Comparison of ENCODE assay signal across 1 cellular context in genomic region chr12:6323340-6323994, GRCh38.
TF ChIP-seq lines count a peak whose summit lies in the region.

No MANE protein-coding gene starts in this region.

TF ChIP-seq in K562, 482 proteins besides CTCF, POLR2A, EP300 and RAD21 (continued from another document and continues in another):
- TF ChIP-seq FOXJ2 (tag; IDR thresholded peaks at IDR 0.05) (no peak), ZEB2 (IDR thresholded peaks at IDR 0.05) (no peak), AFF1 (IDR thresholded peaks at IDR 0.05; ENCODE audit: low read depth in 1 of 2, partially characterized antibody in 2 of 2) (peak; percentile 34 to 50), COPS2 (conservative IDR thresholded peaks at IDR 0.05) (no peak), MAZ (CRISPR knock-in tag; conservative IDR thresholded peaks at IDR 0.05 in 1 of 2, IDR thresholded peaks at IDR 0.05 in 1 of 2) (peak in 1 of 2 experiments; percentile 61; a peak in 2 of 4 replicates), CREB1 (IDR thresholded peaks at IDR 0.05) (no peak), CREB1 (CRISPR knock-in tag; IDR thresholded peaks at IDR 0.05) (no peak), ZNF184 (CRISPR knock-in tag; IDR thresholded peaks at IDR 0.05) (no peak), ZNF785 (CRISPR knock-in tag; IDR thresholded peaks at IDR 0.05) (no peak), ZNF79 (CRISPR knock-in tag; IDR thresholded peaks at IDR 0.05; ENCODE audit: low read depth) (no peak), TAF1 (IDR thresholded peaks at IDR 0.05; ENCODE audit: control insufficient read depth, extremely low read depth, insufficient read depth, low read length, severe bottlenecking) (no peak), KAT2B (IDR thresholded peaks at IDR 0.05; ENCODE audit: low read depth, low read length) (peak; percentile 36), TSHZ1 (CRISPR knock-in tag; IDR thresholded peaks at IDR 0.05) (no peak), TRIM28 (IDR thresholded peaks at IDR 0.05) (no peak; the same call in 1 of the 2 replicates), NEUROD1 (IDR thresholded peaks at IDR 0.05; ENCODE audit: borderline replicate concordance, low read depth, low read length, partially characterized antibody) (no peak), ZNF146 (CRISPR knock-in tag; IDR thresholded peaks at IDR 0.05; ENCODE audit: unreplicated experiment) (no peak), NFATC3 (IDR thresholded peaks at IDR 0.05) (no peak), BCL6 (CRISPR knock-in tag; IDR thresholded peaks at IDR 0.05) (no peak), CTCFL (IDR thresholded peaks at IDR 0.05; ENCODE audit: borderline replicate concordance, insufficient read depth, low read depth, low read length, poor library complexity, severe bottlenecking) (peak; percentile 85), MEIS2 (IDR thresholded peaks at IDR 0.05; ENCODE audit: partially characterized antibody) (peak; percentile 62), CHD4 (IDR thresholded peaks at IDR 0.05; ENCODE audit: insufficient read depth, insufficient replicate concordance, low read depth, low read length, poor library complexity, severe bottlenecking) (no peak), ELF1 (tag; IDR thresholded peaks at IDR 0.05) (no peak), HMG20B (CRISPR knock-in tag; IDR thresholded peaks at IDR 0.05) (no peak), ZKSCAN8 (CRISPR knock-in tag; IDR thresholded peaks at IDR 0.05) (no peak), CC2D1A (IDR thresholded peaks at IDR 0.05) (no peak), GATA2 (CRISPR knock-in tag; IDR thresholded peaks at IDR 0.05) (no peak)
- TF ChIP-seq, protein P1, sequence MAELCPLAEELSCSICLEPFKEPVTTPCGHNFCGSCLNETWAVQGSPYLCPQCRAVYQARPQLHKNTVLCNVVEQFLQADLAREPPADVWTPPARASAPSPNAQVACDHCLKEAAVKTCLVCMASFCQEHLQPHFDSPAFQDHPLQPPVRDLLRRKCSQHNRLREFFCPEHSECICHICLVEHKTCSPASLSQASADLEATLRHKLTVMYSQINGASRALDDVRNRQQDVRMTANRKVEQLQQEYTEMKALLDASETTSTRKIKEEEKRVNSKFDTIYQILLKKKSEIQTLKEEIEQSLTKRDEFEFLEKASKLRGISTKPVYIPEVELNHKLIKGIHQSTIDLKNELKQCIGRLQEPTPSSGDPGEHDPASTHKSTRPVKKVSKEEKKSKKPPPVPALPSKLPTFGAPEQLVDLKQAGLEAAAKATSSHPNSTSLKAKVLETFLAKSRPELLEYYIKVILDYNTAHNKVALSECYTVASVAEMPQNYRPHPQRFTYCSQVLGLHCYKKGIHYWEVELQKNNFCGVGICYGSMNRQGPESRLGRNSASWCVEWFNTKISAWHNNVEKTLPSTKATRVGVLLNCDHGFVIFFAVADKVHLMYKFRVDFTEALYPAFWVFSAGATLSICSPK (IDR thresholded peaks at IDR 0.05; ENCODE audit: borderline replicate concordance): no peak
- TF ChIP-seq, protein P2, sequence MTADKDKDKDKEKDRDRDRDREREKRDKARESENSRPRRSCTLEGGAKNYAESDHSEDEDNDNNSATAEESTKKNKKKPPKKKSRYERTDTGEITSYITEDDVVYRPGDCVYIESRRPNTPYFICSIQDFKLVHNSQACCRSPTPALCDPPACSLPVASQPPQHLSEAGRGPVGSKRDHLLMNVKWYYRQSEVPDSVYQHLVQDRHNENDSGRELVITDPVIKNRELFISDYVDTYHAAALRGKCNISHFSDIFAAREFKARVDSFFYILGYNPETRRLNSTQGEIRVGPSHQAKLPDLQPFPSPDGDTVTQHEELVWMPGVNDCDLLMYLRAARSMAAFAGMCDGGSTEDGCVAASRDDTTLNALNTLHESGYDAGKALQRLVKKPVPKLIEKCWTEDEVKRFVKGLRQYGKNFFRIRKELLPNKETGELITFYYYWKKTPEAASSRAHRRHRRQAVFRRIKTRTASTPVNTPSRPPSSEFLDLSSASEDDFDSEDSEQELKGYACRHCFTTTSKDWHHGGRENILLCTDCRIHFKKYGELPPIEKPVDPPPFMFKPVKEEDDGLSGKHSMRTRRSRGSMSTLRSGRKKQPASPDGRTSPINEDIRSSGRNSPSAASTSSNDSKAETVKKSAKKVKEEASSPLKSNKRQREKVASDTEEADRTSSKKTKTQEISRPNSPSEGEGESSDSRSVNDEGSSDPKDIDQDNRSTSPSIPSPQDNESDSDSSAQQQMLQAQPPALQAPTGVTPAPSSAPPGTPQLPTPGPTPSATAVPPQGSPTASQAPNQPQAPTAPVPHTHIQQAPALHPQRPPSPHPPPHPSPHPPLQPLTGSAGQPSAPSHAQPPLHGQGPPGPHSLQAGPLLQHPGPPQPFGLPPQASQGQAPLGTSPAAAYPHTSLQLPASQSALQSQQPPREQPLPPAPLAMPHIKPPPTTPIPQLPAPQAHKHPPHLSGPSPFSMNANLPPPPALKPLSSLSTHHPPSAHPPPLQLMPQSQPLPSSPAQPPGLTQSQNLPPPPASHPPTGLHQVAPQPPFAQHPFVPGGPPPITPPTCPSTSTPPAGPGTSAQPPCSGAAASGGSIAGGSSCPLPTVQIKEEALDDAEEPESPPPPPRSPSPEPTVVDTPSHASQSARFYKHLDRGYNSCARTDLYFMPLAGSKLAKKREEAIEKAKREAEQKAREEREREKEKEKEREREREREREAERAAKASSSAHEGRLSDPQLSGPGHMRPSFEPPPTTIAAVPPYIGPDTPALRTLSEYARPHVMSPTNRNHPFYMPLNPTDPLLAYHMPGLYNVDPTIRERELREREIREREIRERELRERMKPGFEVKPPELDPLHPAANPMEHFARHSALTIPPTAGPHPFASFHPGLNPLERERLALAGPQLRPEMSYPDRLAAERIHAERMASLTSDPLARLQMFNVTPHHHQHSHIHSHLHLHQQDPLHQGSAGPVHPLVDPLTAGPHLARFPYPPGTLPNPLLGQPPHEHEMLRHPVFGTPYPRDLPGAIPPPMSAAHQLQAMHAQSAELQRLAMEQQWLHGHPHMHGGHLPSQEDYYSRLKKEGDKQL (CRISPR knock-in tag; IDR thresholded peaks at IDR 0.05; ENCODE audit: borderline replicate concordance): no peak
- TF ChIP-seq, protein P3, sequence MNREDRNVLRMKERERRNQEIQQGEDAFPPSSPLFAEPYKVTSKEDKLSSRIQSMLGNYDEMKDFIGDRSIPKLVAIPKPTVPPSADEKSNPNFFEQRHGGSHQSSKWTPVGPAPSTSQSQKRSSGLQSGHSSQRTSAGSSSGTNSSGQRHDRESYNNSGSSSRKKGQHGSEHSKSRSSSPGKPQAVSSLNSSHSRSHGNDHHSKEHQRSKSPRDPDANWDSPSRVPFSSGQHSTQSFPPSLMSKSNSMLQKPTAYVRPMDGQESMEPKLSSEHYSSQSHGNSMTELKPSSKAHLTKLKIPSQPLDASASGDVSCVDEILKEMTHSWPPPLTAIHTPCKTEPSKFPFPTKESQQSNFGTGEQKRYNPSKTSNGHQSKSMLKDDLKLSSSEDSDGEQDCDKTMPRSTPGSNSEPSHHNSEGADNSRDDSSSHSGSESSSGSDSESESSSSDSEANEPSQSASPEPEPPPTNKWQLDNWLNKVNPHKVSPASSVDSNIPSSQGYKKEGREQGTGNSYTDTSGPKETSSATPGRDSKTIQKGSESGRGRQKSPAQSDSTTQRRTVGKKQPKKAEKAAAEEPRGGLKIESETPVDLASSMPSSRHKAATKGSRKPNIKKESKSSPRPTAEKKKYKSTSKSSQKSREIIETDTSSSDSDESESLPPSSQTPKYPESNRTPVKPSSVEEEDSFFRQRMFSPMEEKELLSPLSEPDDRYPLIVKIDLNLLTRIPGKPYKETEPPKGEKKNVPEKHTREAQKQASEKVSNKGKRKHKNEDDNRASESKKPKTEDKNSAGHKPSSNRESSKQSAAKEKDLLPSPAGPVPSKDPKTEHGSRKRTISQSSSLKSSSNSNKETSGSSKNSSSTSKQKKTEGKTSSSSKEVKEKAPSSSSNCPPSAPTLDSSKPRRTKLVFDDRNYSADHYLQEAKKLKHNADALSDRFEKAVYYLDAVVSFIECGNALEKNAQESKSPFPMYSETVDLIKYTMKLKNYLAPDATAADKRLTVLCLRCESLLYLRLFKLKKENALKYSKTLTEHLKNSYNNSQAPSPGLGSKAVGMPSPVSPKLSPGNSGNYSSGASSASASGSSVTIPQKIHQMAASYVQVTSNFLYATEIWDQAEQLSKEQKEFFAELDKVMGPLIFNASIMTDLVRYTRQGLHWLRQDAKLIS (CRISPR knock-in tag; IDR thresholded peaks at IDR 0.05): no peak
- TF ChIP-seq, protein P4, sequence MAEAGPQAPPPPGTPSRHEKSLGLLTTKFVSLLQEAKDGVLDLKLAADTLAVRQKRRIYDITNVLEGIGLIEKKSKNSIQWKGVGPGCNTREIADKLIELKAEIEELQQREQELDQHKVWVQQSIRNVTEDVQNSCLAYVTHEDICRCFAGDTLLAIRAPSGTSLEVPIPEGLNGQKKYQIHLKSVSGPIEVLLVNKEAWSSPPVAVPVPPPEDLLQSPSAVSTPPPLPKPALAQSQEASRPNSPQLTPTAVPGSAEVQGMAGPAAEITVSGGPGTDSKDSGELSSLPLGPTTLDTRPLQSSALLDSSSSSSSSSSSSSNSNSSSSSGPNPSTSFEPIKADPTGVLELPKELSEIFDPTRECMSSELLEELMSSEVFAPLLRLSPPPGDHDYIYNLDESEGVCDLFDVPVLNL (CRISPR knock-in tag; IDR thresholded peaks at IDR 0.05; ENCODE audit: low read depth): no peak
- TF ChIP-seq, protein P5, sequence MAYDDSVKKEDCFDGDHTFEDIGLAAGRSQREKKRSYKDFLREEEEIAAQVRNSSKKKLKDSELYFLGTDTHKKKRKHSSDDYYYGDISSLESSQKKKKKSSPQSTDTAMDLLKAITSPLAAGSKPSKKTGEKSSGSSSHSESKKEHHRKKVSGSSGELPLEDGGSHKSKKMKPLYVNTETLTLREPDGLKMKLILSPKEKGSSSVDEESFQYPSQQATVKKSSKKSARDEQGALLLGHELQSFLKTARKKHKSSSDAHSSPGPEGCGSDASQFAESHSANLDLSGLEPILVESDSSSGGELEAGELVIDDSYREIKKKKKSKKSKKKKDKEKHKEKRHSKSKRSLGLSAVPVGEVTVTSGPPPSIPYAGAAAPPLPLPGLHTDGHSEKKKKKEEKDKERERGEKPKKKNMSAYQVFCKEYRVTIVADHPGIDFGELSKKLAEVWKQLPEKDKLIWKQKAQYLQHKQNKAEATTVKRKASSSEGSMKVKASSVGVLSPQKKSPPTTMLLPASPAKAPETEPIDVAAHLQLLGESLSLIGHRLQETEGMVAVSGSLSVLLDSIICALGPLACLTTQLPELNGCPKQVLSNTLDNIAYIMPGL (CRISPR knock-in tag; IDR thresholded peaks at IDR 0.05): no peak
